8 cellular contexts compared by ENCODE assay signal in the genomic region with DNA sequence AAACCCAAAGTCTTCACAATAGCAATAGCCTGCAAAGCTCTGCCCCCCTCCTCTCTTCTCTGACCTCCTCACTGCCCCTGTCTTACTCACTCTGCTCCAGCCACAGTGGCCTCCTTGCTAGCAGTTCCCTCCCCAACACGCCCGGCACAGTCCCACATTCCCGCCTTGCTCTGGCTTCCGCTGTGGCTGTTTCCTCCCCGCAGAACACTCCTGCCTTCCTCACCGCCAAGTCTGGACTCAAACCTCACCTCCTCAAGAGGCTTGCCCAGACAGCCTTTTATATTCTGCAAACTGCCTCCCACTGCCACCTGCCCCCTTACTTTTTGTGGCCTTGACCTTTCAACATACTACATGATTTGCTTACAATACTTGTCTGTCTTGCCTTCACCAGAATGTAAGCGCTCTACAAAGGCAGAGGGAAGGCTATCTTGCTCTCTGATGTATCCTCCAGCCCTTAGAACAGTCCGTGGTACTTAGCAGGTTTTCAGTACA. TPM values are rescaled to one million over a fixed set of nuclear protein-coding genes. Genes with fewer than 3 reads are reported as not detected.
DNase-seq lines count a peak whose midpoint lies in the region; ATAC-seq and TF ChIP-seq lines count a peak whose summit lies in the region.

No MANE protein-coding gene starts in this region.

- H3K9me3 ChIP-seq in AG04450 (ENCODE audit: control insufficient read depth, insufficient read depth, low read length) (no peaks in the 10 kb centered on the region; the same call in 1 of the 2 replicates), ascending aorta (no peaks in the 10 kb centered on the region), skeletal muscle tissue (ENCODE audit: control insufficient read depth in 3 of 3, low read length in 3 of 3) (no peaks in the 10 kb centered on the region)

- H3K4me1 ChIP-seq in ascending aorta (peaks cover 4 to 13% of the 10 kb centered on the region in 2 donors), skeletal muscle tissue (ENCODE audit: control insufficient read depth in 3 of 3, insufficient read depth in 3 of 3, low read length in 3 of 3) (peaks cover 27 to 44% (median 37%) of the 10 kb centered on the region in 3 donors)

- TF ChIP-seq CTCF in AG04450 (IDR thresholded peaks at IDR 0.05; ENCODE audit: low read depth, low read length) (no peak), ascending aorta (IDR thresholded peaks at IDR 0.05) (no peak)

- intact Hi-C loops in ascending aorta (cut with DNase I): loop anchor here (1.0 kb wide), 1 partner anchor 16 kb away; a partner anchor contains a TSS

- H3K27ac ChIP-seq in AG04450 (ENCODE audit: low read depth, low read length): no peak overlapping the region
- peak overlapping the region; percentile 70 to 76 for H3K27ac ChIP-seq in ascending aorta
- peak overlapping the region; percentile 82 for H3K27ac ChIP-seq in skeletal muscle tissue (ENCODE audit: low read depth, low read length)

- H3K36me3 ChIP-seq in ascending aorta (peaks cover 4 to 11% of the 10 kb centered on the region in 2 donors), skeletal muscle tissue (ENCODE audit: control insufficient read depth in 3 of 3, insufficient read depth in 3 of 3, low read length in 3 of 3) (peaks cover 20 to 23% (median 22%) of the 10 kb centered on the region in 3 donors)

- peak overlapping the region; percentile 96 for H3K4me3 ChIP-seq in AG04450 (ENCODE audit: low read depth, low read length)
- peak overlapping the region; percentile 76 to 85 for H3K4me3 ChIP-seq in ascending aorta
- H3K4me3 ChIP-seq in iPS-11a (ENCODE audit: low read depth, low read length): peak overlapping the region; percentile 94
- H3K4me3 ChIP-seq in skeletal muscle tissue (ENCODE audit: low read length in 3 of 3): peak overlapping the region; percentile 85 to 99 (median 90)

- H3K27me3 ChIP-seq in AG04450 (ENCODE audit: control insufficient read depth, insufficient read depth, low read length): no peaks in the 10 kb centered on the region
- H3K27me3 ChIP-seq in ascending aorta: no peaks in the 10 kb centered on the region
- no peaks in the 10 kb centered on the region for H3K27me3 ChIP-seq in skeletal muscle tissue (ENCODE audit: control insufficient read depth in 3 of 3, insufficient read depth in 3 of 3, low read length in 3 of 3)

- CTCF ChIA-PET in AG04450 (lab: Charles Lee): interaction anchor here (1.1 to 5.7 kb wide), 2 partner anchors 12 to 61 kb away, joined by 4 to 61 read pairs; no protein-coding TSS in a partner anchor

- DNase-seq in AG04450 (ENCODE audit: low read depth, low spot score) (no peak), Kasumi-1 (lab: John Stamatoyannopoulos, UW) (peak; percentile 52 to 53), ascending aorta (ENCODE audit: low spot score in 2 of 2) (peak in 1 of 2 donors; percentile 76), superior temporal gyrus (ENCODE audit: extremely low spot score) (no peak), HuH-7.5 (ENCODE audit: low spot score) (no peak)

- POLR2A ChIA-PET in AG04450 (lab: Yijun Ruan, JAX): interaction anchor here (0.6 to 1.6 kb wide), 3 partner anchors 8 to 17 kb away, joined by 4 to 5 read pairs (median 5); a partner anchor contains a TSS

- H3K9ac ChIP-seq in skeletal muscle tissue (ENCODE audit: low read depth in 1 of 3, low read length in 3 of 3): peak overlapping the region; percentile 90 to 99 (median 96)

- peak; percentile 19 for ATAC-seq in GM19025 (IDR thresholded peaks at IDR 0.05; ENCODE audit: low read depth, unreplicated experiment)

RNA-seq across cellular contexts. Expression of a gene that starts 0.4 kb away (rescaled TPM):
- polyA plus RNA-seq in AG04450 (2011; rRNA removed): 55.5 and 69.4 TPM in 2 replicates
- 58.0 and 67.6 TPM in 2 replicates for polyA minus RNA-seq in AG04450 (2011; rRNA and poly(A)+ RNA removed)
- total RNA-seq in ascending aorta (118 TPM), skeletal muscle tissue (22.4 TPM)

RNA-seq across cellular contexts. Expression of a gene that starts 16.3 kb away (rescaled TPM):
- 116 and 127 TPM in 2 replicates for polyA plus RNA-seq in AG04450 (2011; rRNA removed)
- polyA minus RNA-seq in AG04450 (2011; rRNA and poly(A)+ RNA removed): 95.5 and 114 TPM in 2 replicates
- 90.8 TPM for total RNA-seq in ascending aorta
- 15.7 TPM for total RNA-seq in skeletal muscle tissue

RNA-seq across cellular contexts. Expression of a gene that starts 17.2 kb away (rescaled TPM):
- polyA plus RNA-seq in AG04450 (2011; rRNA removed): 38.2 and 43.2 TPM in 2 replicates
- 24.1 and 24.6 TPM in 2 replicates for polyA minus RNA-seq in AG04450 (2011; rRNA and poly(A)+ RNA removed)
- total RNA-seq in ascending aorta (17.5 TPM), skeletal muscle tissue (33.4 TPM)

RNA-seq across cellular contexts. Expression of a gene that starts 46.5 kb away (rescaled TPM):
- polyA plus RNA-seq in AG04450 (2011; rRNA removed): 14.2 and 18.6 TPM in 2 replicates
- 14.3 and 15.2 TPM in 2 replicates for polyA minus RNA-seq in AG04450 (2011; rRNA and poly(A)+ RNA removed)
- total RNA-seq in ascending aorta (54.0 TPM), skeletal muscle tissue (18.3 TPM)

RNA-seq across cellular contexts. Expression of a gene that starts 48.4 kb away (rescaled TPM):
- polyA plus RNA-seq in AG04450 (2011; rRNA removed): 134 and 147 TPM in 2 replicates
- 26.8 and 44.7 TPM in 2 replicates for polyA minus RNA-seq in AG04450 (2011; rRNA and poly(A)+ RNA removed)
- total RNA-seq in ascending aorta (83.5 TPM), skeletal muscle tissue (96.6 TPM)

Comparison
In these comparisons a context has a peak if more than half of its experiments do, and no peak if none do; other contexts are left out.
1. DNase-seq: peak in Kasumi-1 (2 of 2); none in AG04450 (single experiment), superior temporal gyrus (single experiment) and HuH-7.5 (single experiment).
2. Peak in every context shown above with its lines, with median percentiles within 50 percentile points of each other: H3K4me3 ChIP-seq.